In the genomic region with DNA sequence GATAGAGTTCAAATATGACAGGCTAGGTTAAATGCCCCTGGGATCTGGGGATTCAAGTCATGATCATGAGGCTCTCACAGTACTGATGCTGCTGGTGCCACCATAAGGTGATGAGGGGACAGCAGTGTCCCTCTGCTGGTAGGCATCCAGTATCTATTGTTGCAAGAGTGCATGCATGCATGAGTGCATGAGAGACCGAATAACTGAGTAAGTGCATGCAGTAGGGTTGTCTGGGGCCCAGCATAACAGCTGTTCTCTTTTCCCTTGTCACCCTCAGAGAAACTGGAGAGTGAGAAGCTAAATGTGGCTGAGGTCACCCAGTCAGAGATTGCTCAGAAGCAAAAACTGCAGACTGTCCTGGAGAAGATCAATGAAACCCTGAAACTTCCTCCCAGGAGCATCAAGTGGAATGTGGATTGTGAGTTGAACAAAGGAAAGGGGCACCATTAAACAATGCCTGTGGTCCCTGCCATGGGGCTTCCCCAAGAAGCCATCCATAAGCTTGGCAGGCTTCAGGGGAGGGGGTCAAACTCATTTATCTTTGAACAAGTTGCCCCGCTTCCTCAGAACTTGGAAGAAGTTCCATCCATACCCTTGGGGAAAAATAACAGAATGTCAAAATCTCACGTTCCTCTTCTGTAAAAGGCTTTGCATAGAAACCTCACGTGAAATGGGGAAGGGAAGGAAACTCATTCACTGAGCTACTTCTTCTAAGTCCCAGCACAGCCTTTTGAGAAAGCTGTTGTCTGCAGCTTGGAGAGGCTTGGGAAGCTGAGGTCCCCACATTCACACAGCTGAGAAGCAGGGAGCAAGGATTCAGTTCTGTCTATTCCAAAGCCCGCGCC, we compare ENCODE assay signal across 14 cellular contexts.
DNase-seq lines count a peak whose midpoint lies in the region; ATAC-seq and TF ChIP-seq lines count a peak whose summit lies in the region.
"Had no signal": no experiment of that assay in that cellular context is flagged by ENCODE, and none has a peak within 500 bp of the region (broad histone marks: within the 10 kb centered on the region; RNA-seq: fewer than 3 reads in every experiment).

No MANE protein-coding gene starts in this region.

- peak overlapping the region; percentile 92 for H3K14ac ChIP-seq in trophoblast cell (ENCODE audit: low read length)

- H2BK120ac ChIP-seq in trophoblast cell (ENCODE audit: insufficient read depth, low read length, poor library complexity), result peak overlapping the region; percentile 82

- peak overlapping the region; percentile 75 for H3K18ac ChIP-seq in trophoblast cell (ENCODE audit: low read length)

- H3K4me3 ChIP-seq in DND-41 (ENCODE audit: low read depth in 1 of 2, low read length in 2 of 2), result no peak overlapping the region
- no peak overlapping the region for H3K4me3 ChIP-seq in trophoblast cell (ENCODE audit: low read depth, low read length)
- H3K4me3 ChIP-seq: ascending aorta had no signal

- peak overlapping the region; percentile 87 for H2BK5ac ChIP-seq in trophoblast cell (ENCODE audit: low read depth, low read length, poor library complexity)

- peaks cover 6% of the 10 kb centered on the region for H3K27me3 Mint-ChIP-seq in activated T-helper 17 cell treated with anti-CD3 and anti-CD28 coated beads, Interleukin-2, amount 50 U/mL, for 72 hours

- H3K36me3 Mint-ChIP-seq in activated T-helper 17 cell treated with anti-CD3 and anti-CD28 coated beads, Interleukin-2, amount 50 U/mL, for 72 hours (ENCODE audit: low read depth), result no peaks in the 10 kb centered on the region
- H3K36me3 Mint-ChIP-seq: stimulated activated effector memory CD8-positive, alpha-beta T cell treated with anti-CD3 and anti-CD28 coated beads, Interleukin-12 subunit alpha, Interleukin-12 subunit beta, amount 100 ng/mL, for 72 hours had no signal

- no peaks in the 10 kb centered on the region for H3K9me3 ChIP-seq in DND-41 (ENCODE audit: insufficient read depth, low read length, severe bottlenecking)
- no peaks in the 10 kb centered on the region for H3K9me3 ChIP-seq in trophoblast cell (ENCODE audit: insufficient read depth, low read depth, low read length)
- H3K9me3 ChIP-seq: ascending aorta had no signal

- H3K27me3 ChIP-seq in DND-41 (ENCODE audit: insufficient read depth, low read length, poor library complexity), result peaks cover 28% of the 10 kb centered on the region
- no peaks in the 10 kb centered on the region for H3K27me3 ChIP-seq in trophoblast cell (ENCODE audit: insufficient read depth, low read length)
- H3K27me3 ChIP-seq: ascending aorta had no signal

- no peaks in the 10 kb centered on the region for H3K4me1 Mint-ChIP-seq in activated T-helper 17 cell treated with anti-CD3 and anti-CD28 coated beads, Interleukin-2, amount 50 U/mL, for 72 hours
- H3K4me1 Mint-ChIP-seq: stimulated activated effector memory CD8-positive, alpha-beta T cell treated with anti-CD3 and anti-CD28 coated beads, Interleukin-12 subunit alpha, Interleukin-12 subunit beta, amount 100 ng/mL, for 72 hours had no signal

- H3K4me2 ChIP-seq in DND-41 (ENCODE audit: insufficient read depth, low read length) (no peak overlapping the region), trophoblast cell (ENCODE audit: low read length) (no peak overlapping the region)

- no peak overlapping the region for H3K27ac ChIP-seq in DND-41 (ENCODE audit: low read length)
- H3K27ac ChIP-seq in trophoblast cell (ENCODE audit: low read depth, low read length), result peak overlapping the region; percentile 73
- H3K27ac ChIP-seq: ascending aorta, RWPE1, VCaP had no signal

- peak overlapping the region; percentile 79 for H2AK5ac ChIP-seq in trophoblast cell (ENCODE audit: low read length)

- H3K79me1 ChIP-seq in trophoblast cell (ENCODE audit: low read length), result peaks cover 17% of the 10 kb centered on the region

- no peaks in the 10 kb centered on the region for H3K9me3 Mint-ChIP-seq in activated T-helper 17 cell treated with anti-CD3 and anti-CD28 coated beads, Interleukin-2, amount 50 U/mL, for 72 hours
- H3K9me3 Mint-ChIP-seq: activated T-cell treated with anti-CD3 and anti-CD28 coated beads, Interleukin-2, amount 50 U/mL, for 72 hours; stimulated activated effector memory CD8-positive, alpha-beta T cell treated with anti-CD3 and anti-CD28 coated beads, Interleukin-12 subunit alpha, Interleukin-12 subunit beta, amount 100 ng/mL, for 72 hours had no signal

- H3K4me3 Mint-ChIP-seq in activated T-helper 17 cell treated with anti-CD3 and anti-CD28 coated beads, Interleukin-2, amount 50 U/mL, for 72 hours, result no peak overlapping the region
- H3K4me3 Mint-ChIP-seq: activated T-cell treated with anti-CD3 and anti-CD28 coated beads, Interleukin-2, amount 50 U/mL, for 72 hours; stimulated activated effector memory CD8-positive, alpha-beta T cell treated with anti-CD3 and anti-CD28 coated beads, Interleukin-12 subunit alpha, Interleukin-12 subunit beta, amount 100 ng/mL, for 72 hours had no signal

- DNase-seq in DND-41 (no peak), LHCN-M2 (ENCODE audit: low read depth) (peak; percentile 70), ecto neural progenitor cell (ENCODE audit: low spot score) (peak; percentile 44), trophoblast cell (peak; percentile 95 to 98), NCI-H1105 treated with DMSO at 0.1 percent for 48 hours (lab: John Stamatoyannopoulos, UW) (no peak)
- DNase-seq: activated T-cell treated with anti-CD3 and anti-CD28 coated beads, Interleukin-2, amount 50 U/mL, for 72 hours; erythroblast; GDM1 had no signal

- no CpG with 5 or more reads among the region's 6 CpGs for WGBS in trophoblast cell (ENCODE audit: extremely low coverage, insufficient coverage, insufficient read length)

- H2AFZ ChIP-seq in DND-41 (ENCODE audit: low read depth, low read length), result no peak overlapping the region
- no peak overlapping the region for H2AFZ ChIP-seq in trophoblast cell (ENCODE audit: insufficient read depth, low read length, poor library complexity)

- H3K4me1 ChIP-seq in DND-41 (ENCODE audit: insufficient read depth, low read length) (no peaks in the 10 kb centered on the region), trophoblast cell (ENCODE audit: control insufficient read depth in 1 of 2, insufficient read depth in 2 of 2, low read length in 2 of 2) (peaks cover 13 to 15% of the 10 kb centered on the region in 2 experiments)
- H3K4me1 ChIP-seq: ascending aorta had no signal

- H4K91ac ChIP-seq in trophoblast cell (ENCODE audit: low read depth, low read length), result peak overlapping the region; percentile 76

- ATAC-seq in DND-41 (ENCODE audit: insufficient read depth, low read depth) (no peak), HG03565 (IDR thresholded peaks at IDR 0.05; ENCODE audit: unreplicated experiment) (no peak)
- ATAC-seq in activated T-helper 17 cell treated with anti-CD3 and anti-CD28 coated beads, Interleukin-2, amount 50 U/mL, for 72 hours (replicated peaks), result no peak
- ATAC-seq: activated T-cell treated with anti-CD3 and anti-CD28 coated beads, Interleukin-2, amount 50 U/mL, for 72 hours; stimulated activated effector memory CD8-positive, alpha-beta T cell treated with anti-CD3 and anti-CD28 coated beads, Interleukin-12 subunit alpha, Interleukin-12 subunit beta, amount 100 ng/mL, for 72 hours had no signal

- H2BK12ac ChIP-seq in trophoblast cell (ENCODE audit: low read length), result peak overlapping the region; percentile 86

- peak overlapping the region; percentile 69 for H4K8ac ChIP-seq in trophoblast cell (ENCODE audit: low read depth, low read length)

- peak overlapping the region; percentile 49 for H4K12ac ChIP-seq in trophoblast cell (ENCODE audit: low read depth, low read length)

- H3K79me2 ChIP-seq in DND-41 (ENCODE audit: insufficient read depth, low read length) (no peaks in the 10 kb centered on the region), trophoblast cell (ENCODE audit: control insufficient read depth, insufficient read depth, low read length, poor library complexity) (peaks cover 2% of the 10 kb centered on the region)

- H4K20me1 ChIP-seq in DND-41 (ENCODE audit: insufficient read depth, low read length), result no peaks in the 10 kb centered on the region

- TF ChIP-seq CTCF in DND-41 (IDR thresholded peaks at IDR 0.05; ENCODE audit: borderline replicate concordance, extremely low read depth, low read length, poor library complexity, severe bottlenecking), result peak; percentile 5

- no peak overlapping the region for H3K23ac ChIP-seq in trophoblast cell (ENCODE audit: low read length)

- H3K36me3 ChIP-seq in DND-41 (ENCODE audit: insufficient read depth, low read length) (no peaks in the 10 kb centered on the region), trophoblast cell (ENCODE audit: control insufficient read depth in 1 of 2, insufficient read depth in 2 of 2, low read length in 2 of 2) (peaks cover 5% of the 10 kb centered on the region in 2 experiments)

- H3K4ac ChIP-seq in trophoblast cell (ENCODE audit: low read depth, low read length), result no peak overlapping the region

- H3K9ac ChIP-seq in DND-41 (ENCODE audit: low read depth, low read length), result no peak overlapping the region
- H3K9ac ChIP-seq in trophoblast cell (ENCODE audit: low read length), result no peak overlapping the region

- no peak overlapping the region for H3K27ac Mint-ChIP-seq in activated T-helper 17 cell treated with anti-CD3 and anti-CD28 coated beads, Interleukin-2, amount 50 U/mL, for 72 hours
- H3K27ac Mint-ChIP-seq: activated T-cell treated with anti-CD3 and anti-CD28 coated beads, Interleukin-2, amount 50 U/mL, for 72 hours; stimulated activated effector memory CD8-positive, alpha-beta T cell treated with anti-CD3 and anti-CD28 coated beads, Interleukin-12 subunit alpha, Interleukin-12 subunit beta, amount 100 ng/mL, for 72 hours had no signal

Comparison
In these comparisons a context has a peak if more than half of its experiments do, and no peak if none do; other contexts are left out.
1. DNase-seq: peak in LHCN-M2 (single experiment), ecto neural progenitor cell (single experiment) and trophoblast cell (2 of 2); none in DND-41 (single experiment) and NCI-H1105 treated with DMSO at 0.1 percent for 48 hours (single experiment).